Comparison of ENCODE assay signal across 1 cellular context in genomic region chr17:29590979-29591736, GRCh38.
TF ChIP-seq lines count a peak whose summit lies in the region.

No MANE protein-coding gene starts in this region.

TF ChIP-seq in K562, 482 proteins besides CTCF, POLR2A, EP300 and RAD21 (continued from another document and continues in another):
- TF ChIP-seq THAP12 (CRISPR knock-in tag; IDR thresholded peaks at IDR 0.05) (no peak), OTX1 (CRISPR knock-in tag; IDR thresholded peaks at IDR 0.05) (no peak), MEF2A (IDR thresholded peaks at IDR 0.05; ENCODE audit: control insufficient read depth, low read depth, low read length) (no peak), ZNF175 (CRISPR knock-in tag; IDR thresholded peaks at IDR 0.05; ENCODE audit: low read depth) (no peak), POU5F1 (IDR thresholded peaks at IDR 0.05; ENCODE audit: borderline replicate concordance, low read depth, low read length, partially characterized antibody) (no peak), HMGXB4 (CRISPR knock-in tag; IDR thresholded peaks at IDR 0.05) (no peak), DIDO1 (tag; IDR thresholded peaks at IDR 0.05; ENCODE audit: low read depth) (no peak), ATF7 (IDR thresholded peaks at IDR 0.05) (no peak; the same call in 1 of the 2 replicates), ARID1B (IDR thresholded peaks at IDR 0.05) (no peak; the same call in 1 of the 2 replicates), ZNF24 (IDR thresholded peaks at IDR 0.05) (no peak), ZNF316 (IDR thresholded peaks at IDR 0.05) (no peak), STAG1 (CRISPR knock-in tag; IDR thresholded peaks at IDR 0.05; ENCODE audit: borderline replicate concordance) (no peak), ZBTB8A (IDR thresholded peaks at IDR 0.05; ENCODE audit: partially characterized antibody) (no peak), PHF20 (IDR thresholded peaks at IDR 0.05; ENCODE audit: partially characterized antibody) (no peak), KLF16 (IDR thresholded peaks at IDR 0.05) (no peak), WHSC1 (IDR thresholded peaks at IDR 0.05; ENCODE audit: low read length) (no peak), ZSCAN29 (IDR thresholded peaks at IDR 0.05) (no peak), ILK (tag; IDR thresholded peaks at IDR 0.05; ENCODE audit: borderline replicate concordance, low read depth) (no peak), HDAC2 (IDR thresholded peaks at IDR 0.05) (no peak; the same call in 1 of the 2 replicates), MYBL2 (IDR thresholded peaks at IDR 0.05; ENCODE audit: low read depth) (no peak), MYBL2 (CRISPR knock-in tag; IDR thresholded peaks at IDR 0.05; ENCODE audit: borderline replicate concordance) (no peak), CEBPB (tag; IDR thresholded peaks at IDR 0.05) (no peak), ZNF146 (CRISPR knock-in tag; IDR thresholded peaks at IDR 0.05; ENCODE audit: unreplicated experiment) (no peak), ZNF384 (IDR thresholded peaks at IDR 0.05; ENCODE audit: low read depth, low read length) (no peak), KDM5B (IDR thresholded peaks at IDR 0.05; ENCODE audit: insufficient replicate concordance, low read depth, low read length) (no peak), ELF1 (tag; IDR thresholded peaks at IDR 0.05) (peak; percentile 24; the same call in 1 of the 2 replicates), SIRT6 (IDR thresholded peaks at IDR 0.05; ENCODE audit: low read depth, low read length) (no peak)
- TF ChIP-seq, protein P1, sequence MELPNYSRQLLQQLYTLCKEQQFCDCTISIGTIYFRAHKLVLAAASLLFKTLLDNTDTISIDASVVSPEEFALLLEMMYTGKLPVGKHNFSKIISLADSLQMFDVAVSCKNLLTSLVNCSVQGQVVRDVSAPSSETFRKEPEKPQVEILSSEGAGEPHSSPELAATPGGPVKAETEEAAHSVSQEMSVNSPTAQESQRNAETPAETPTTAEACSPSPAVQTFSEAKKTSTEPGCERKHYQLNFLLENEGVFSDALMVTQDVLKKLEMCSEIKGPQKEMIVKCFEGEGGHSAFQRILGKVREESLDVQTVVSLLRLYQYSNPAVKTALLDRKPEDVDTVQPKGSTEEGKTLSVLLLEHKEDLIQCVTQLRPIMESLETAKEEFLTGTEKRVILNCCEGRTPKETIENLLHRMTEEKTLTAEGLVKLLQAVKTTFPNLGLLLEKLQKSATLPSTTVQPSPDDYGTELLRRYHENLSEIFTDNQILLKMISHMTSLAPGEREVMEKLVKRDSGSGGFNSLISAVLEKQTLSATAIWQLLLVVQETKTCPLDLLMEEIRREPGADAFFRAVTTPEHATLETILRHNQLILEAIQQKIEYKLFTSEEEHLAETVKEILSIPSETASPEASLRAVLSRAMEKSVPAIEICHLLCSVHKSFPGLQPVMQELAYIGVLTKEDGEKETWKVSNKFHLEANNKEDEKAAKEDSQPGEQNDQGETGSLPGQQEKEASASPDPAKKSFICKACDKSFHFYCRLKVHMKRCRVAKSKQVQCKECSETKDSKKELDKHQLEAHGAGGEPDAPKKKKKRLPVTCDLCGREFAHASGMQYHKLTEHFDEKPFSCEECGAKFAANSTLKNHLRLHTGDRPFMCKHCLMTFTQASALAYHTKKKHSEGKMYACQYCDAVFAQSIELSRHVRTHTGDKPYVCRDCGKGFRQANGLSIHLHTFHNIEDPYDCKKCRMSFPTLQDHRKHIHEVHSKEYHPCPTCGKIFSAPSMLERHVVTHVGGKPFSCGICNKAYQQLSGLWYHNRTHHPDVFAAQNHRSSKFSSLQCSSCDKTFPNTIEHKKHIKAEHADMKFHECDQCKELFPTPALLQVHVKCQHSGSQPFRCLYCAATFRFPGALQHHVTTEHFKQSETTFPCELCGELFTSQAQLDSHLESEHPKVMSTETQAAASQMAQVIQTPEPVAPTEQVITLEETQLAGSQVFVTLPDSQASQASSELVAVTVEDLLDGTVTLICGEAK (IDR thresholded peaks at IDR 0.05): no peak
- TF ChIP-seq, protein P1 (CRISPR knock-in tag; IDR thresholded peaks at IDR 0.05): no peak
- TF ChIP-seq, protein P2, sequence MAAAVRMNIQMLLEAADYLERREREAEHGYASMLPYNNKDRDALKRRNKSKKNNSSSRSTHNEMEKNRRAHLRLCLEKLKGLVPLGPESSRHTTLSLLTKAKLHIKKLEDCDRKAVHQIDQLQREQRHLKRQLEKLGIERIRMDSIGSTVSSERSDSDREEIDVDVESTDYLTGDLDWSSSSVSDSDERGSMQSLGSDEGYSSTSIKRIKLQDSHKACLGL (CRISPR knock-in tag; IDR thresholded peaks at IDR 0.05; ENCODE audit: borderline replicate concordance, poor library complexity, severe bottlenecking): peak; percentile 30
- TF ChIP-seq, protein P3, sequence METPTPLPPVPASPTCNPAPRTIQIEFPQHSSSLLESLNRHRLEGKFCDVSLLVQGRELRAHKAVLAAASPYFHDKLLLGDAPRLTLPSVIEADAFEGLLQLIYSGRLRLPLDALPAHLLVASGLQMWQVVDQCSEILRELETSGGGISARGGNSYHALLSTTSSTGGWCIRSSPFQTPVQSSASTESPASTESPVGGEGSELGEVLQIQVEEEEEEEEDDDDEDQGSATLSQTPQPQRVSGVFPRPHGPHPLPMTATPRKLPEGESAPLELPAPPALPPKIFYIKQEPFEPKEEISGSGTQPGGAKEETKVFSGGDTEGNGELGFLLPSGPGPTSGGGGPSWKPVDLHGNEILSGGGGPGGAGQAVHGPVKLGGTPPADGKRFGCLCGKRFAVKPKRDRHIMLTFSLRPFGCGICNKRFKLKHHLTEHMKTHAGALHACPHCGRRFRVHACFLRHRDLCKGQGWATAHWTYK (CRISPR knock-in tag; IDR thresholded peaks at IDR 0.05): no peak
- TF ChIP-seq, protein P4, sequence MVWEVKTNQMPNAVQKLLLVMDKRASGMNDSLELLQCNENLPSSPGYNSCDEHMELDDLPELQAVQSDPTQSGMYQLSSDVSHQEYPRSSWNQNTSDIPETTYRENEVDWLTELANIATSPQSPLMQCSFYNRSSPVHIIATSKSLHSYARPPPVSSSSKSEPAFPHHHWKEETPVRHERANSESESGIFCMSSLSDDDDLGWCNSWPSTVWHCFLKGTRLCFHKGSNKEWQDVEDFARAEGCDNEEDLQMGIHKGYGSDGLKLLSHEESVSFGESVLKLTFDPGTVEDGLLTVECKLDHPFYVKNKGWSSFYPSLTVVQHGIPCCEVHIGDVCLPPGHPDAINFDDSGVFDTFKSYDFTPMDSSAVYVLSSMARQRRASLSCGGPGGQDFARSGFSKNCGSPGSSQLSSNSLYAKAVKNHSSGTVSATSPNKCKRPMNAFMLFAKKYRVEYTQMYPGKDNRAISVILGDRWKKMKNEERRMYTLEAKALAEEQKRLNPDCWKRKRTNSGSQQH (CRISPR knock-in tag; IDR thresholded peaks at IDR 0.05): no peak
- TF ChIP-seq, protein P5, sequence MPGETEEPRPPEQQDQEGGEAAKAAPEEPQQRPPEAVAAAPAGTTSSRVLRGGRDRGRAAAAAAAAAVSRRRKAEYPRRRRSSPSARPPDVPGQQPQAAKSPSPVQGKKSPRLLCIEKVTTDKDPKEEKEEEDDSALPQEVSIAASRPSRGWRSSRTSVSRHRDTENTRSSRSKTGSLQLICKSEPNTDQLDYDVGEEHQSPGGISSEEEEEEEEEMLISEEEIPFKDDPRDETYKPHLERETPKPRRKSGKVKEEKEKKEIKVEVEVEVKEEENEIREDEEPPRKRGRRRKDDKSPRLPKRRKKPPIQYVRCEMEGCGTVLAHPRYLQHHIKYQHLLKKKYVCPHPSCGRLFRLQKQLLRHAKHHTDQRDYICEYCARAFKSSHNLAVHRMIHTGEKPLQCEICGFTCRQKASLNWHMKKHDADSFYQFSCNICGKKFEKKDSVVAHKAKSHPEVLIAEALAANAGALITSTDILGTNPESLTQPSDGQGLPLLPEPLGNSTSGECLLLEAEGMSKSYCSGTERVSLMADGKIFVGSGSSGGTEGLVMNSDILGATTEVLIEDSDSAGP (CRISPR knock-in tag; IDR thresholded peaks at IDR 0.05): no peak
- TF ChIP-seq, protein P6, sequence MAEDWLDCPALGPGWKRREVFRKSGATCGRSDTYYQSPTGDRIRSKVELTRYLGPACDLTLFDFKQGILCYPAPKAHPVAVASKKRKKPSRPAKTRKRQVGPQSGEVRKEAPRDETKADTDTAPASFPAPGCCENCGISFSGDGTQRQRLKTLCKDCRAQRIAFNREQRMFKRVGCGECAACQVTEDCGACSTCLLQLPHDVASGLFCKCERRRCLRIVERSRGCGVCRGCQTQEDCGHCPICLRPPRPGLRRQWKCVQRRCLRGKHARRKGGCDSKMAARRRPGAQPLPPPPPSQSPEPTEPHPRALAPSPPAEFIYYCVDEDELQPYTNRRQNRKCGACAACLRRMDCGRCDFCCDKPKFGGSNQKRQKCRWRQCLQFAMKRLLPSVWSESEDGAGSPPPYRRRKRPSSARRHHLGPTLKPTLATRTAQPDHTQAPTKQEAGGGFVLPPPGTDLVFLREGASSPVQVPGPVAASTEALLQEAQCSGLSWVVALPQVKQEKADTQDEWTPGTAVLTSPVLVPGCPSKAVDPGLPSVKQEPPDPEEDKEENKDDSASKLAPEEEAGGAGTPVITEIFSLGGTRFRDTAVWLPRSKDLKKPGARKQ (CRISPR knock-in tag; IDR thresholded peaks at IDR 0.05): no peak
- TF ChIP-seq, protein P7, sequence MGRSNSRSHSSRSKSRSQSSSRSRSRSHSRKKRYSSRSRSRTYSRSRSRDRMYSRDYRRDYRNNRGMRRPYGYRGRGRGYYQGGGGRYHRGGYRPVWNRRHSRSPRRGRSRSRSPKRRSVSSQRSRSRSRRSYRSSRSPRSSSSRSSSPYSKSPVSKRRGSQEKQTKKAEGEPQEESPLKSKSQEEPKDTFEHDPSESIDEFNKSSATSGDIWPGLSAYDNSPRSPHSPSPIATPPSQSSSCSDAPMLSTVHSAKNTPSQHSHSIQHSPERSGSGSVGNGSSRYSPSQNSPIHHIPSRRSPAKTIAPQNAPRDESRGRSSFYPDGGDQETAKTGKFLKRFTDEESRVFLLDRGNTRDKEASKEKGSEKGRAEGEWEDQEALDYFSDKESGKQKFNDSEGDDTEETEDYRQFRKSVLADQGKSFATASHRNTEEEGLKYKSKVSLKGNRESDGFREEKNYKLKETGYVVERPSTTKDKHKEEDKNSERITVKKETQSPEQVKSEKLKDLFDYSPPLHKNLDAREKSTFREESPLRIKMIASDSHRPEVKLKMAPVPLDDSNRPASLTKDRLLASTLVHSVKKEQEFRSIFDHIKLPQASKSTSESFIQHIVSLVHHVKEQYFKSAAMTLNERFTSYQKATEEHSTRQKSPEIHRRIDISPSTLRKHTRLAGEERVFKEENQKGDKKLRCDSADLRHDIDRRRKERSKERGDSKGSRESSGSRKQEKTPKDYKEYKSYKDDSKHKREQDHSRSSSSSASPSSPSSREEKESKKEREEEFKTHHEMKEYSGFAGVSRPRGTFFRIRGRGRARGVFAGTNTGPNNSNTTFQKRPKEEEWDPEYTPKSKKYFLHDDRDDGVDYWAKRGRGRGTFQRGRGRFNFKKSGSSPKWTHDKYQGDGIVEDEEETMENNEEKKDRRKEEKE (IDR thresholded peaks at IDR 0.05; ENCODE audit: borderline replicate concordance in 1 of 2, control insufficient read depth in 1 of 2, low read depth in 2 of 2, low read length in 1 of 2): no peak
